Comparison of ENCODE assay signal across 8 cellular contexts in the genomic region with DNA sequence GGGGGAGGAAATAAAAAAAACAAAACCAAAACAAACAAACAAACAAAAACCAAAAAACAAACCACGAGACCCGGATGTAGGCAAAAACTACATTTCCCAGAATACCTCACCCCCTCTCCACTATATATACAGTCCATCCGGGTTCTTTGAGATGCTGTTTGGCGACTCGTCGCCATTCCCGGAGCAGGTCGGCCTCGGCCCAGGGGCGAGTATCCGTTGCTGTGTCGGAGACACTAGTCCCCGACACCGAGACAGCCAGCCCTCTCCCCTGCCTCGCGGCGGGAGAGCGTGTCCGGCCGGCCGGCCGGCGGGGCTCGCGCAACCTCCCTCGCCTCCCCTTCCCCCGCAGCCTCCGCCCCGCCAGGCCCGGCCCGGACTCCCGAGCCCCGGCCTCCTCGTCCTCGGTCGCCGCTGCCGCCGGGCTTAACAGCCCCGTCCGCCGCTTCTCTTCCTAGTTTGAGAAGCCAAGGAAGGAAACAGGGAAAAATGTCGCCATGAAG. TPM values are rescaled to one million over a fixed set of nuclear protein-coding genes. Genes with fewer than 3 reads are reported as not detected.
DNase-seq lines count a peak whose midpoint lies in the region; ATAC-seq, FAIRE-seq and TF ChIP-seq lines count a peak whose summit lies in the region.

A gene (plus strand): TSS at position 154 of the 500 bp plus-strand sequence. CDS start 456 bp downstream, outside the sequence.

- no peaks in the 10 kb centered on the region for H3K9me3 Mint-ChIP-seq in activated CD4-positive, alpha-beta T cell treated with anti-CD3 and anti-CD28 coated beads for 36 hours (ENCODE audit: low read depth)

- no peaks in the 10 kb centered on the region for H3K9me3 ChIP-seq in kidney (ENCODE audit: control insufficient read depth in 1 of 2, low read length in 2 of 2)

- H3K36me3 ChIP-seq in kidney (ENCODE audit: control insufficient read depth in 1 of 2, insufficient read depth in 2 of 2, low read length in 2 of 2): peaks cover 0 to 5% of the 10 kb centered on the region in 2 donors

- peaks cover 22 to 25% of the 10 kb centered on the region in 2 donors for H3K4me1 ChIP-seq in kidney (ENCODE audit: control insufficient read depth in 1 of 2, insufficient read depth in 1 of 2, low read depth in 1 of 2, low read length in 2 of 2)

- H3K27me3 Mint-ChIP-seq in activated CD4-positive, alpha-beta T cell treated with anti-CD3 and anti-CD28 coated beads for 36 hours: no peaks in the 10 kb centered on the region

- H3K4me3 ChIP-seq in choroid plexus epithelial cell (ENCODE audit: low read depth, low read length) (peak within 1 kb of the TSS; percentile 93), kidney (ENCODE audit: low read length in 2 of 2) (peak within 1 kb of the TSS; percentile 90 to 94)

- H3K36me3 Mint-ChIP-seq in activated CD4-positive, alpha-beta T cell treated with anti-CD3 and anti-CD28 coated beads for 36 hours (ENCODE audit: low read depth): peaks cover 28% of the 10 kb centered on the region

- peak; percentile 93 for DNase-seq in AG08395 (ENCODE audit: low spot score)
- peak; percentile 89 for DNase-seq in NCI-H460 (ENCODE audit: extremely low read depth, low read depth)
- DNase-seq in activated CD4-positive, alpha-beta T cell treated with anti-CD3 and anti-CD28 coated beads for 36 hours: peak; percentile 82
- peak; percentile 92 for DNase-seq in choroid plexus epithelial cell (ENCODE audit: low read depth)
- DNase-seq in kidney: peak; percentile 92
- DNase-seq in stimulated activated CD4-positive, alpha-beta T cell treated with anti-CD3 and anti-CD28 coated beads, Interleukin-15, amount 100 ng/mL, for 1 hour (ENCODE audit: low read depth in 1 of 2, low spot score in 1 of 2): peak; percentile 41 to 42

- POLR2A ChIA-PET in activated CD4-positive, alpha-beta T cell treated with anti-CD3 and anti-CD28 coated beads for 36 hours (lab: Charles Lee): interaction anchor here (1.2 kb wide), 1 partner anchor 333 kb away, joined by 3 read pairs; no protein-coding TSS in a partner anchor

- no peak for TF ChIP-seq CTCF in choroid plexus epithelial cell (conservative IDR thresholded peaks at IDR 0.05; ENCODE audit: low read depth, low read length)
- TF ChIP-seq CTCF in kidney (IDR thresholded peaks at IDR 0.05; ENCODE audit: borderline replicate concordance, extremely low read depth, insufficient read depth): no peak

- peak; percentile 70 for ATAC-seq in GM18909 (IDR thresholded peaks at IDR 0.05; ENCODE audit: poor library complexity, unreplicated experiment)
- peak; percentile 71 for ATAC-seq in HG03354 (IDR thresholded peaks at IDR 0.05; ENCODE audit: poor library complexity, severe bottlenecking, unreplicated experiment)
- peak; percentile 67 for ATAC-seq in activated CD4-positive, alpha-beta T cell treated with anti-CD3 and anti-CD28 coated beads for 36 hours

- H3K27ac ChIP-seq in kidney (ENCODE audit: low read depth in 2 of 2, low read length in 2 of 2): peak within 1 kb of the TSS; percentile 95 to 97

- intact Hi-C loops in activated CD4-positive, alpha-beta T cell treated with anti-CD3 and anti-CD28 coated beads for 36 hours (cut with DNase I, micrococcal nuclease): loop anchor here (1.0 to 2.0 kb wide), 6 partner anchors 47 to 333 kb away; a partner anchor contains a TSS
- intact Hi-C loops in kidney (cut with DNase I): no loop called here

- peak within 1 kb of the TSS; percentile 87 for H3K4me3 Mint-ChIP-seq in activated CD4-positive, alpha-beta T cell treated with anti-CD3 and anti-CD28 coated beads for 36 hours

- no peak for FAIRE-seq in kidney (lab: Jason Lieb, UNC)

- H3K4me1 Mint-ChIP-seq in activated CD4-positive, alpha-beta T cell treated with anti-CD3 and anti-CD28 coated beads for 36 hours: peaks cover 46% of the 10 kb centered on the region

- H3K27ac Mint-ChIP-seq in activated CD4-positive, alpha-beta T cell treated with anti-CD3 and anti-CD28 coated beads for 36 hours: peak within 1 kb of the TSS; percentile 95

- H3K9ac ChIP-seq in kidney (ENCODE audit: low read length in 2 of 2): peak within 1 kb of the TSS; percentile 97 to 98

- CTCF ChIA-PET in activated CD4-positive, alpha-beta T cell treated with anti-CD3 and anti-CD28 coated beads for 36 hours (lab: Charles Lee): interaction anchor here (0.8 kb wide), 1 partner anchor 1788 kb away, joined by 3 read pairs; no protein-coding TSS in a partner anchor

RNA-seq across cellular contexts. Expression of the gene that starts here (rescaled TPM):
- 90.8 and 94.5 TPM in 2 replicates for total RNA-seq in NCI-H460 (2014; rRNA removed; shearing (Covaris generic))
- 49.3 and 52.6 TPM in 2 replicates for polyA plus RNA-seq in NCI-H460 (2014; cell fraction: nucleus; rRNA removed)
- 100 to 1,000 TPM; 177 to 184 TPM for total RNA-seq in activated CD4-positive, alpha-beta T cell treated with anti-CD3 and anti-CD28 coated beads for 36 hours
- 229 TPM for total RNA-seq in kidney
- 220 TPM for polyA plus RNA-seq in kidney (ENCODE audit: insufficient read depth, low read depth, low replicate concordance)

Comparison
In these comparisons a context has a peak if more than half of its experiments do, and no peak if none do; other contexts are left out.
1. Peak in every context shown above with its lines: DNase-seq, ATAC-seq, H3K4me3 ChIP-seq and H3K27ac ChIP-seq.
2. DNase-seq: peak in every context shown above with its lines; median percentile 93 in AG08395; 92 in choroid plexus epithelial cell; 92 in kidney; 89 in NCI-H460; 82 in activated CD4-positive, alpha-beta T cell treated with anti-CD3 and anti-CD28 coated beads for 36 hours; 42 in stimulated activated CD4-positive, alpha-beta T cell treated with anti-CD3 and anti-CD28 coated beads, Interleukin-15, amount 100 ng/mL, for 1 hour.